9 cellular contexts compared by ENCODE assay signal in genomic region chr1:205441716-205442050, GRCh38. TPM values are rescaled to one million over a fixed set of nuclear protein-coding genes. Genes with fewer than 3 reads are reported as not detected.
DNase-seq lines count a peak whose midpoint lies in the region; ATAC-seq, FAIRE-seq and TF ChIP-seq lines count a peak whose summit lies in the region.
"Had no signal": no experiment of that assay in that cellular context is flagged by ENCODE, and none has a peak within 500 bp of the region (broad histone marks: within the 10 kb centered on the region; RNA-seq: fewer than 3 reads in every experiment).

No MANE protein-coding gene starts in this region.

- dilution Hi-C loops in keratinocyte (cut with MboI; ENCODE audit: extremely low pct_ligation_motif_present, low sequenced_read_pairs) = no loop called here

- H3K9me3 Mint-ChIP-seq in activated T-cell treated with anti-CD3 and anti-CD28 coated beads, Interleukin-2, amount 50 U/mL, for 24 hours = no peaks in the 10 kb centered on the region
- H3K9me3 Mint-ChIP-seq in activated B cell treated with CpG ODN at 0.5 μM for 24 hours = no peaks in the 10 kb centered on the region
- H3K9me3 Mint-ChIP-seq in stimulated activated effector memory CD8-positive, alpha-beta T cell treated with anti-CD3 and anti-CD28 coated beads, Interleukin-12 subunit alpha, Interleukin-12 subunit beta, amount 100 ng/mL, for 72 hours = no peaks in the 10 kb centered on the region

- H3K79me2 ChIP-seq in keratinocyte (ENCODE audit: control insufficient read depth, insufficient read depth, low read length) = peaks cover 26% of the 10 kb centered on the region

- peaks cover 18 to 21% of the 10 kb centered on the region in 2 experiments for H3K36me3 ChIP-seq in keratinocyte (ENCODE audit: control insufficient read depth in 2 of 2, extremely low read depth in 1 of 2, insufficient read depth in 2 of 2, low read length in 2 of 2)
- H3K36me3 ChIP-seq in prostate gland = no peaks in the 10 kb centered on the region

- TF ChIP-seq POLR2A in prostate gland (IDR thresholded peaks at IDR 0.05) = no peak

- H4K20me1 ChIP-seq in keratinocyte (ENCODE audit: control insufficient read depth, extremely low read depth, insufficient read depth, low read length) = peaks cover 11% of the 10 kb centered on the region

- no peaks in the 10 kb centered on the region for H3K27me3 Mint-ChIP-seq in activated T-cell treated with anti-CD3 and anti-CD28 coated beads, Interleukin-2, amount 50 U/mL, for 24 hours
- no peaks in the 10 kb centered on the region for H3K27me3 Mint-ChIP-seq in activated B cell treated with CpG ODN at 0.5 μM for 24 hours

- CTCF ChIA-PET in activated B cell treated with CpG ODN at 0.5 μM for 24 hours (lab: Charles Lee) = interaction anchor here (0.8 to 2.0 kb wide), 4 partner anchors 10 to 47 kb away, joined by 3 to 10 read pairs (median 5); no protein-coding TSS in a partner anchor

- H2AFZ ChIP-seq in keratinocyte (ENCODE audit: control insufficient read depth, low read length) = no peak overlapping the region

- no peaks in the 10 kb centered on the region for H3K36me3 Mint-ChIP-seq in activated T-cell treated with anti-CD3 and anti-CD28 coated beads, Interleukin-2, amount 50 U/mL, for 24 hours (ENCODE audit: low read depth)
- H3K36me3 Mint-ChIP-seq in activated B cell treated with CpG ODN at 0.5 μM for 24 hours (ENCODE audit: low read depth) = no peaks in the 10 kb centered on the region
- peaks cover 5% of the 10 kb centered on the region for H3K36me3 Mint-ChIP-seq in stimulated activated effector memory CD8-positive, alpha-beta T cell treated with anti-CD3 and anti-CD28 coated beads, Interleukin-12 subunit alpha, Interleukin-12 subunit beta, amount 100 ng/mL, for 72 hours

- H3K9me3 ChIP-seq in keratinocyte (ENCODE audit: control insufficient read depth, low read depth, low read length) (no peaks in the 10 kb centered on the region), prostate gland (no peaks in the 10 kb centered on the region)

- ATAC-seq in activated B cell treated with CpG ODN at 0.5 μM for 24 hours (ENCODE audit: low read depth) = no peak
- no peak for ATAC-seq in stimulated activated effector memory CD8-positive, alpha-beta T cell treated with anti-CD3 and anti-CD28 coated beads, Interleukin-12 subunit alpha, Interleukin-12 subunit beta, amount 100 ng/mL, for 72 hours
- ATAC-seq in GM21360 (IDR thresholded peaks at IDR 0.05; ENCODE audit: unreplicated experiment) = no peak

- peak overlapping the region in 1 of 3 experiments; percentile 20 for H3K4me3 ChIP-seq in keratinocyte (ENCODE audit: control insufficient read depth in 2 of 3, extremely low read depth in 1 of 3, insufficient read depth in 2 of 3, low read depth in 1 of 3, low read length in 3 of 3)
- H3K4me3 ChIP-seq in prostate gland = no peak overlapping the region

- peaks cover 25% of the 10 kb centered on the region for H3K4me1 Mint-ChIP-seq in activated T-cell treated with anti-CD3 and anti-CD28 coated beads, Interleukin-2, amount 50 U/mL, for 24 hours (ENCODE audit: low read depth)
- peaks cover 50% of the 10 kb centered on the region for H3K4me1 Mint-ChIP-seq in activated B cell treated with CpG ODN at 0.5 μM for 24 hours
- H3K4me1 Mint-ChIP-seq in stimulated activated effector memory CD8-positive, alpha-beta T cell treated with anti-CD3 and anti-CD28 coated beads, Interleukin-12 subunit alpha, Interleukin-12 subunit beta, amount 100 ng/mL, for 72 hours = peaks cover 54% of the 10 kb centered on the region

- no peak overlapping the region for H3K4me3 Mint-ChIP-seq in activated T-cell treated with anti-CD3 and anti-CD28 coated beads, Interleukin-2, amount 50 U/mL, for 24 hours
- peak overlapping the region; percentile 82 for H3K4me3 Mint-ChIP-seq in activated B cell treated with CpG ODN at 0.5 μM for 24 hours
- H3K4me3 Mint-ChIP-seq in stimulated activated effector memory CD8-positive, alpha-beta T cell treated with anti-CD3 and anti-CD28 coated beads, Interleukin-12 subunit alpha, Interleukin-12 subunit beta, amount 100 ng/mL, for 72 hours = peak overlapping the region; percentile 78

- H3K4me1 ChIP-seq in keratinocyte (ENCODE audit: control insufficient read depth, extremely low read depth, insufficient read depth, low read length) (peaks cover 58% of the 10 kb centered on the region), prostate gland (replicated peaks) (no peaks in the 10 kb centered on the region)

- H3K27me3 ChIP-seq in keratinocyte (ENCODE audit: control insufficient read depth, extremely low read depth, insufficient read depth, low read length) (no peaks in the 10 kb centered on the region), prostate gland (replicated peaks; ENCODE audit: insufficient read depth) (no peaks in the 10 kb centered on the region)

- peaks cover 7% of the 10 kb centered on the region for H3K9me1 ChIP-seq in keratinocyte (ENCODE audit: control insufficient read depth, extremely low read depth, insufficient read depth, low read length)

- intact Hi-C loops in activated B cell treated with CpG ODN at 0.5 μM for 24 hours (cut with micrococcal nuclease) = loop anchor here (2.0 kb wide), 1 partner anchor 17 kb away; no protein-coding TSS in a partner anchor
- intact Hi-C loops in prostate gland (cut with DNase I) = no loop called here

- peak overlapping the region; percentile 64 for H3K27ac ChIP-seq in keratinocyte (ENCODE audit: control insufficient read depth, insufficient read depth, low read length)
- H3K27ac ChIP-seq in prostate gland = no peak overlapping the region

- no peak for DNase-seq in activated T-cell treated with anti-CD3 and anti-CD28 coated beads, Interleukin-2, amount 50 U/mL, for 24 hours
- DNase-seq in activated T-cell treated with anti-CD3 and anti-CD28 coated beads for 4 hours (no peak), activated B cell treated with CpG ODN at 0.5 μM for 24 hours (no peak), keratinocyte (ENCODE audit: low read depth, low spot score) (no peak), prostate gland (ENCODE audit: low spot score) (no peak), AG08396 (ENCODE audit: low spot score) (no peak)
- no peak for DNase-seq in stimulated activated effector memory CD8-positive, alpha-beta T cell treated with anti-CD3 and anti-CD28 coated beads, Interleukin-12 subunit alpha, Interleukin-12 subunit beta, amount 100 ng/mL, for 72 hours (ENCODE audit: low spot score in 2 of 2)

- H3K9ac ChIP-seq in keratinocyte (ENCODE audit: control insufficient read depth, extremely low read depth, insufficient read depth, low read length) = peak overlapping the region; percentile 31

- FAIRE-seq in keratinocyte (lab: Jason Lieb, UNC) = no peak

- H3K4me2 ChIP-seq in keratinocyte (ENCODE audit: control insufficient read depth, extremely low read depth, insufficient read depth, low read depth, low read length) = peak overlapping the region; percentile 46

- 92% methylated on average over 3 of the region's 3 CpGs for WGBS in prostate gland

- no peak for TF ChIP-seq CTCF in activated B cell treated with CpG ODN at 0.5 μM for 24 hours (IDR thresholded peaks at IDR 0.05)
- no peak for TF ChIP-seq CTCF in keratinocyte (optimal IDR thresholded peaks at IDR 0.05 in 1 of 3, IDR thresholded peaks at IDR 0.05 in 1 of 3, conservative IDR thresholded peaks at IDR 0.05 in 1 of 3; ENCODE audit: extremely low read depth in 1 of 3, insufficient read depth in 2 of 3, low read length in 3 of 3)
- TF ChIP-seq CTCF in prostate gland (IDR thresholded peaks at IDR 0.05) = no peak

- peak overlapping the region; percentile 92 for H3K27ac Mint-ChIP-seq in activated T-cell treated with anti-CD3 and anti-CD28 coated beads, Interleukin-2, amount 50 U/mL, for 24 hours
- H3K27ac Mint-ChIP-seq in activated B cell treated with CpG ODN at 0.5 μM for 24 hours = peak overlapping the region; percentile 79
- peak overlapping the region; percentile 91 for H3K27ac Mint-ChIP-seq in stimulated activated effector memory CD8-positive, alpha-beta T cell treated with anti-CD3 and anti-CD28 coated beads, Interleukin-12 subunit alpha, Interleukin-12 subunit beta, amount 100 ng/mL, for 72 hours

- POLR2A ChIA-PET in activated B cell treated with CpG ODN at 0.5 μM for 24 hours (lab: Charles Lee) = interaction anchor here (1.1 to 1.7 kb wide), 3 partner anchors 14 to 44 kb away, joined by 3 to 4 read pairs (median 4); partner anchors contain the start of gene BLACAT1

RNA-seq across cellular contexts. Expression of gene BLACAT1, which starts 14.2 kb away (rescaled TPM):
- total RNA-seq in activated B cell treated with CpG ODN at 0.5 μM for 24 hours (0.07 TPM in 1 of 2 replicates, not detected in the other), prostate gland (1 to 10 TPM in 1 of 2 donors, not detected in 1; 6.8 TPM)
- 2.3 to 5.2 TPM (median 4.0 TPM) in 3 replicates for polyA plus RNA-seq in keratinocyte
- 0.62 TPM for polyA plus RNA-seq in keratinocyte (2011; ENCODE audit: low read depth)
- 1.7 and 2.2 TPM in 2 replicates for polyA plus RNA-seq in keratinocyte (2011; cell fraction: cytosol; rRNA removed)
- polyA plus RNA-seq in keratinocyte (2011; cell fraction: nucleus; rRNA removed) = 14.6 and 16.6 TPM in 2 replicates
- 1.3 and 1.8 TPM in 2 replicates for polyA plus RNA-seq in keratinocyte (2012; ENCODE audit: low replicate concordance)
- polyA minus RNA-seq in keratinocyte = 3.4 to 9.0 TPM (median 6.4 TPM) in 3 replicates
- polyA minus RNA-seq in keratinocyte (2011; cell fraction: cytosol; rRNA and poly(A)+ RNA removed) = 1.2 TPM
- 3.9 and 7.1 TPM in 2 replicates for polyA minus RNA-seq in keratinocyte (2011; cell fraction: nucleus; rRNA and poly(A)+ RNA removed)

RNA-seq across cellular contexts. Expression of gene LEMD1, which starts 19.8 kb away (rescaled TPM):
- total RNA-seq in activated B cell treated with CpG ODN at 0.5 μM for 24 hours (not detected in 2 replicates), prostate gland (10 to 100 TPM in 1 of 2 donors, under 1 TPM in 1; 0.68 to 22.0 TPM)
- 0.91 to 3.4 TPM (median 1.9 TPM) in 3 replicates for polyA plus RNA-seq in keratinocyte
- polyA plus RNA-seq in keratinocyte (2011; ENCODE audit: low read depth) = 53.8 TPM
- polyA plus RNA-seq in keratinocyte (2011; cell fraction: cytosol; rRNA removed) = 2.7 and 4.3 TPM in 2 replicates
- polyA plus RNA-seq in keratinocyte (2011; cell fraction: nucleus; rRNA removed) = 6.5 and 7.2 TPM in 2 replicates
- polyA plus RNA-seq in keratinocyte (2012; ENCODE audit: low replicate concordance) = 1.8 and 60.2 TPM in 2 replicates
- polyA minus RNA-seq in keratinocyte = 5.7 to 15.9 TPM (median 6.8 TPM) in 3 replicates
- not detected for polyA minus RNA-seq in keratinocyte (2011; cell fraction: cytosol; rRNA and poly(A)+ RNA removed)
- 3.9 and 5.8 TPM in 2 replicates for polyA minus RNA-seq in keratinocyte (2011; cell fraction: nucleus; rRNA and poly(A)+ RNA removed)
- total RNA-seq: HT1080 had no signal
